8 cellular contexts compared by ENCODE assay signal in genomic region chr12:94872671-94873367, GRCh38.
DNase-seq lines count a peak whose midpoint lies in the region; ATAC-seq and TF ChIP-seq lines count a peak whose summit lies in the region.

No MANE protein-coding gene starts in this region.

- no peak for DNase-seq in activated T-cell treated with anti-CD3 and anti-CD28 coated beads, Interleukin-2, amount 50 U/mL, for 4 hours
- no peak for DNase-seq in activated T-cell treated with anti-CD3 and anti-CD28 coated beads for 4 hours
- no peak for DNase-seq in T-helper 17 cell
- DNase-seq in kidney epithelial cell (ENCODE audit: low read depth) = no peak
- no peak for DNase-seq in type B pancreatic cell (ENCODE audit: extremely low spot score, unreplicated experiment)
- DNase-seq in stimulated activated CD4-positive, alpha-beta T cell treated with anti-CD3 and anti-CD28 coated beads, Interleukin-4, amount 100 ng/mL, for 24 hours = no peak
- no peak for DNase-seq in activated effector memory CD4-positive, alpha-beta T cell treated with anti-CD3 and anti-CD28 coated beads, Interleukin-2, amount 50 U/mL, for 16 hours

- H3K36me3 ChIP-seq in kidney epithelial cell (ENCODE audit: control insufficient read depth, insufficient read depth, low read length) = no peaks in the 10 kb centered on the region

- no peak for TF ChIP-seq CTCF in kidney epithelial cell (IDR thresholded peaks at IDR 0.05; ENCODE audit: insufficient read depth, low read length, poor library complexity, severe bottlenecking)
- no peak for TF ChIP-seq CTCF in type B pancreatic cell (conservative IDR thresholded peaks at IDR 0.05)

- no peaks in the 10 kb centered on the region for H3K9me3 ChIP-seq in T-helper 17 cell (ENCODE audit: control insufficient read depth, low read length, poor library complexity, severe bottlenecking)

- ATAC-seq in activated T-cell treated with anti-CD3 and anti-CD28 coated beads, Interleukin-2, amount 50 U/mL, for 4 hours = peak; percentile 26 to 34
- peak; percentile 16 for ATAC-seq in HG02884 (IDR thresholded peaks at IDR 0.05; ENCODE audit: unreplicated experiment)
- ATAC-seq in T-helper 17 cell = no peak

- H3K27ac Mint-ChIP-seq in T-helper 17 cell (no peak overlapping the region), type B pancreatic cell (peak overlapping the region; percentile 18)

- peaks cover 68% of the 10 kb centered on the region for H3K27me3 Mint-ChIP-seq in activated T-cell treated with anti-CD3 and anti-CD28 coated beads, Interleukin-2, amount 50 U/mL, for 4 hours (ENCODE audit: low read depth)
- H3K27me3 Mint-ChIP-seq in T-helper 17 cell (peaks cover 69% of the 10 kb centered on the region), type B pancreatic cell (peaks cover 75% of the 10 kb centered on the region)

- peaks cover 29% of the 10 kb centered on the region for H3K27me3 ChIP-seq in kidney epithelial cell (ENCODE audit: control insufficient read depth, insufficient read depth, low read length)

- H3K36me3 Mint-ChIP-seq in activated T-cell treated with anti-CD3 and anti-CD28 coated beads, Interleukin-2, amount 50 U/mL, for 4 hours (ENCODE audit: insufficient read depth) = no peaks in the 10 kb centered on the region
- H3K36me3 Mint-ChIP-seq in T-helper 17 cell (ENCODE audit: low read depth) = peaks cover 5% of the 10 kb centered on the region
- no peaks in the 10 kb centered on the region for H3K36me3 Mint-ChIP-seq in type B pancreatic cell

- peak overlapping the region; percentile 22 for H3K4me3 Mint-ChIP-seq in activated T-cell treated with anti-CD3 and anti-CD28 coated beads, Interleukin-2, amount 50 U/mL, for 4 hours
- peak overlapping the region; percentile 77 for H3K4me3 Mint-ChIP-seq in T-helper 17 cell
- H3K4me3 Mint-ChIP-seq in type B pancreatic cell = peak overlapping the region; percentile 73

- H3K9me3 Mint-ChIP-seq in activated T-cell treated with anti-CD3 and anti-CD28 coated beads, Interleukin-2, amount 50 U/mL, for 4 hours = no peaks in the 10 kb centered on the region
- no peaks in the 10 kb centered on the region for H3K9me3 Mint-ChIP-seq in type B pancreatic cell

- H3K4me3 ChIP-seq in kidney epithelial cell (ENCODE audit: low read depth, low read length) = peak overlapping the region; percentile 36

- peaks cover 20% of the 10 kb centered on the region for H3K4me1 Mint-ChIP-seq in activated T-cell treated with anti-CD3 and anti-CD28 coated beads, Interleukin-2, amount 50 U/mL, for 4 hours (ENCODE audit: low read depth)
- H3K4me1 Mint-ChIP-seq in T-helper 17 cell (peaks cover 21% of the 10 kb centered on the region), type B pancreatic cell (ENCODE audit: unreplicated experiment) (peaks cover 4% of the 10 kb centered on the region)

Comparison
In these comparisons a context has a peak if more than half of its experiments do, and no peak if none do; other contexts are left out.
1. H3K4me3 Mint-ChIP-seq: peak in every context shown above with its lines; median percentile 77 in T-helper 17 cell; 73 in type B pancreatic cell; 22 in activated T-cell treated with anti-CD3 and anti-CD28 coated beads, Interleukin-2, amount 50 U/mL, for 4 hours.